In the genomic region with DNA sequence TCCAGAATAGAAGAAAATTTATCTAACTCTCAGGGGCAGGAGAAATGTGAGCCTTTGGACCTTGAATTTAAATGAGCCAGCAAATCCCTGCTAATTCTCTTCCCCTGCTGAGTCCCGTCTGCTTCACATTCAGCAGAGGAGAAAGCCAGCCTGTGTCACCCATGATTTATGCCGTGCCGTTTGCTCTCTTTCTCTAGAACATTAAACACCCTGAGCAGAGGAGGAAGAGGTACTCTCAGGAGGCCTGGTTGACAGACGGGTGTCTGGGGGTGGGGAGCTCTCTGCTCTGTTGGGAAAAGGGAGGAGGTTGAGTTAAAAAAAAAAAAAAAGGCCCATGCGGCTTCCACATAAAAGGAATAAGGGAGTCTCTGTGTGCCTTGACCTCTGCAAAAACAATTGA, we compare ENCODE assay signal across 1 cellular context.
TF ChIP-seq lines count a peak whose summit lies in the region.

No MANE protein-coding gene starts in this region.

TF ChIP-seq in HEK293, 187 proteins besides CTCF, POLR2A, EP300 and RAD21 (continued from another document):
- TF ChIP-seq, protein P1, sequence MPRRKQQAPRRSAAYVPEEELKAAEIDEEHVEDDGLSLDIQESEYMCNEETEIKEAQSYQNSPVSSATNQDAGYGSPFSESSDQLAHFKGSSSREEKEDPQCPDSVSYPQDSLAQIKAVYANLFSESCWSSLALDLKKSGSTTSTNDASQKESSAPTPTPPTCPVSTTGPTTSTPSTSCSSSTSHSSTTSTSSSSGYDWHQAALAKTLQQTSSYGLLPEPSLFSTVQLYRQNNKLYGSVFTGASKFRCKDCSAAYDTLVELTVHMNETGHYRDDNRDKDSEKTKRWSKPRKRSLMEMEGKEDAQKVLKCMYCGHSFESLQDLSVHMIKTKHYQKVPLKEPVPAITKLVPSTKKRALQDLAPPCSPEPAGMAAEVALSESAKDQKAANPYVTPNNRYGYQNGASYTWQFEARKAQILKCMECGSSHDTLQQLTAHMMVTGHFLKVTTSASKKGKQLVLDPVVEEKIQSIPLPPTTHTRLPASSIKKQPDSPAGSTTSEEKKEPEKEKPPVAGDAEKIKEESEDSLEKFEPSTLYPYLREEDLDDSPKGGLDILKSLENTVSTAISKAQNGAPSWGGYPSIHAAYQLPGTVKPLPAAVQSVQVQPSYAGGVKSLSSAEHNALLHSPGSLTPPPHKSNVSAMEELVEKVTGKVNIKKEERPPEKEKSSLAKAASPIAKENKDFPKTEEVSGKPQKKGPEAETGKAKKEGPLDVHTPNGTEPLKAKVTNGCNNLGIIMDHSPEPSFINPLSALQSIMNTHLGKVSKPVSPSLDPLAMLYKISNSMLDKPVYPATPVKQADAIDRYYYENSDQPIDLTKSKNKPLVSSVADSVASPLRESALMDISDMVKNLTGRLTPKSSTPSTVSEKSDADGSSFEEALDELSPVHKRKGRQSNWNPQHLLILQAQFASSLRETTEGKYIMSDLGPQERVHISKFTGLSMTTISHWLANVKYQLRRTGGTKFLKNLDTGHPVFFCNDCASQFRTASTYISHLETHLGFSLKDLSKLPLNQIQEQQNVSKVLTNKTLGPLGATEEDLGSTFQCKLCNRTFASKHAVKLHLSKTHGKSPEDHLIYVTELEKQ (tag by site-specific recombination; IDR thresholded peaks at IDR 0.05; ENCODE audit: borderline replicate concordance), result peak; percentile 45; the same call in 1 of the 2 replicates
- TF ChIP-seq PRDM1 (tag by site-specific recombination; IDR thresholded peaks at IDR 0.05), result peak; percentile 64
- peak; percentile 68; the same call in 1 of the 2 replicates for TF ChIP-seq IKZF3 (tag by site-specific recombination; IDR thresholded peaks at IDR 0.05)
- TF ChIP-seq, protein P2, sequence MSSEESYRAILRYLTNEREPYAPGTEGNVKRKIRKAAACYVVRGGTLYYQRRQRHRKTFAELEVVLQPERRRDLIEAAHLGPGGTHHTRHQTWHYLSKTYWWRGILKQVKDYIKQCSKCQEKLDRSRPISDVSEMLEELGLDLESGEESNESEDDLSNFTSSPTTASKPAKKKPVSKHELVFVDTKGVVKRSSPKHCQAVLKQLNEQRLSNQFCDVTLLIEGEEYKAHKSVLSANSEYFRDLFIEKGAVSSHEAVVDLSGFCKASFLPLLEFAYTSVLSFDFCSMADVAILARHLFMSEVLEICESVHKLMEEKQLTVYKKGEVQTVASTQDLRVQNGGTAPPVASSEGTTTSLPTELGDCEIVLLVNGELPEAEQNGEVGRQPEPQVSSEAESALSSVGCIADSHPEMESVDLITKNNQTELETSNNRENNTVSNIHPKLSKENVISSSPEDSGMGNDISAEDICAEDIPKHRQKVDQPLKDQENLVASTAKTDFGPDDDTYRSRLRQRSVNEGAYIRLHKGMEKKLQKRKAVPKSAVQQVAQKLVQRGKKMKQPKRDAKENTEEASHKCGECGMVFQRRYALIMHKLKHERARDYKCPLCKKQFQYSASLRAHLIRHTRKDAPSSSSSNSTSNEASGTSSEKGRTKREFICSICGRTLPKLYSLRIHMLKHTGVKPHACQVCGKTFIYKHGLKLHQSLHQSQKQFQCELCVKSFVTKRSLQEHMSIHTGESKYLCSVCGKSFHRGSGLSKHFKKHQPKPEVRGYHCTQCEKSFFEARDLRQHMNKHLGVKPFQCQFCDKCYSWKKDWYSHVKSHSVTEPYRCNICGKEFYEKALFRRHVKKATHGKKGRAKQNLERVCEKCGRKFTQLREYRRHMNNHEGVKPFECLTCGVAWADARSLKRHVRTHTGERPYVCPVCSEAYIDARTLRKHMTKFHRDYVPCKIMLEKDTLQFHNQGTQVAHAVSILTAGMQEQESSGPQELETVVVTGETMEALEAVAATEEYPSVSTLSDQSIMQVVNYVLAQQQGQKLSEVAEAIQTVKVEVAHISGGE (tag by site-specific recombination; conservative IDR thresholded peaks at IDR 0.05; ENCODE audit: low read depth), result no peak
- TF ChIP-seq, protein P3, sequence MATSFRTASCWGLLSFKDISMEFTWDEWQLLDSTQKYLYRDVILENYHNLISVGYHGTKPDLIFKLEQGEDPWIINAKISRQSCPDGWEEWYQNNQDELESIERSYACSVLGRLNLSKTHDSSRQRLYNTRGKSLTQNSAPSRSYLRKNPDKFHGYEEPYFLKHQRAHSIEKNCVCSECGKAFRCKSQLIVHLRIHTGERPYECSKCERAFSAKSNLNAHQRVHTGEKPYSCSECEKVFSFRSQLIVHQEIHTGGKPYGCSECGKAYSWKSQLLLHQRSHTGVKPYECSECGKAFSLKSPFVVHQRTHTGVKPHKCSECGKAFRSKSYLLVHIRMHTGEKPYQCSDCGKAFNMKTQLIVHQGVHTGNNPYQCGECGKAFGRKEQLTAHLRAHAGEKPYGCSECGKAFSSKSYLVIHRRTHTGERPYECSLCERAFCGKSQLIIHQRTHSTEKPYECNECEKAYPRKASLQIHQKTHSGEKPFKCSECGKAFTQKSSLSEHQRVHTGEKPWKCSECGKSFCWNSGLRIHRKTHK (tag by site-specific recombination; IDR thresholded peaks at IDR 0.05), result no peak
- peak; percentile 52; the same call in 1 of the 2 replicates for TF ChIP-seq ZNF596 (tag by site-specific recombination; IDR thresholded peaks at IDR 0.05)
- TF ChIP-seq ZNF10 (tag by site-specific recombination; IDR thresholded peaks at IDR 0.05), result peak; percentile 97
- TF ChIP-seq, protein P4, sequence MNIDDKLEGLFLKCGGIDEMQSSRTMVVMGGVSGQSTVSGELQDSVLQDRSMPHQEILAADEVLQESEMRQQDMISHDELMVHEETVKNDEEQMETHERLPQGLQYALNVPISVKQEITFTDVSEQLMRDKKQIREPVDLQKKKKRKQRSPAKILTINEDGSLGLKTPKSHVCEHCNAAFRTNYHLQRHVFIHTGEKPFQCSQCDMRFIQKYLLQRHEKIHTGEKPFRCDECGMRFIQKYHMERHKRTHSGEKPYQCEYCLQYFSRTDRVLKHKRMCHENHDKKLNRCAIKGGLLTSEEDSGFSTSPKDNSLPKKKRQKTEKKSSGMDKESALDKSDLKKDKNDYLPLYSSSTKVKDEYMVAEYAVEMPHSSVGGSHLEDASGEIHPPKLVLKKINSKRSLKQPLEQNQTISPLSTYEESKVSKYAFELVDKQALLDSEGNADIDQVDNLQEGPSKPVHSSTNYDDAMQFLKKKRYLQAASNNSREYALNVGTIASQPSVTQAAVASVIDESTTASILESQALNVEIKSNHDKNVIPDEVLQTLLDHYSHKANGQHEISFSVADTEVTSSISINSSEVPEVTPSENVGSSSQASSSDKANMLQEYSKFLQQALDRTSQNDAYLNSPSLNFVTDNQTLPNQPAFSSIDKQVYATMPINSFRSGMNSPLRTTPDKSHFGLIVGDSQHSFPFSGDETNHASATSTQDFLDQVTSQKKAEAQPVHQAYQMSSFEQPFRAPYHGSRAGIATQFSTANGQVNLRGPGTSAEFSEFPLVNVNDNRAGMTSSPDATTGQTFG (tag by site-specific recombination; IDR thresholded peaks at IDR 0.05; ENCODE audit: borderline replicate concordance), result no peak
- TF ChIP-seq GLIS1 (tag by site-specific recombination; IDR thresholded peaks at IDR 0.05), result peak; percentile 69
- TF ChIP-seq ZNF768 (tag by site-specific recombination; IDR thresholded peaks at IDR 0.05), result no peak
- peak; percentile 69 for TF ChIP-seq SP7 (tag by site-specific recombination; IDR thresholded peaks at IDR 0.05)
- no peak for TF ChIP-seq ZNF266 (tag by site-specific recombination; IDR thresholded peaks at IDR 0.05; ENCODE audit: low read depth)
- TF ChIP-seq RBAK (tag by site-specific recombination; IDR thresholded peaks at IDR 0.05), result no peak
- peak; percentile 41; the same call in 1 of the 2 replicates for TF ChIP-seq ZNF561 (tag by site-specific recombination; IDR thresholded peaks at IDR 0.05; ENCODE audit: borderline replicate concordance)
- TF ChIP-seq ZIC2 (tag by site-specific recombination; IDR thresholded peaks at IDR 0.05), result peak; percentile 38
- TF ChIP-seq, protein P5, sequence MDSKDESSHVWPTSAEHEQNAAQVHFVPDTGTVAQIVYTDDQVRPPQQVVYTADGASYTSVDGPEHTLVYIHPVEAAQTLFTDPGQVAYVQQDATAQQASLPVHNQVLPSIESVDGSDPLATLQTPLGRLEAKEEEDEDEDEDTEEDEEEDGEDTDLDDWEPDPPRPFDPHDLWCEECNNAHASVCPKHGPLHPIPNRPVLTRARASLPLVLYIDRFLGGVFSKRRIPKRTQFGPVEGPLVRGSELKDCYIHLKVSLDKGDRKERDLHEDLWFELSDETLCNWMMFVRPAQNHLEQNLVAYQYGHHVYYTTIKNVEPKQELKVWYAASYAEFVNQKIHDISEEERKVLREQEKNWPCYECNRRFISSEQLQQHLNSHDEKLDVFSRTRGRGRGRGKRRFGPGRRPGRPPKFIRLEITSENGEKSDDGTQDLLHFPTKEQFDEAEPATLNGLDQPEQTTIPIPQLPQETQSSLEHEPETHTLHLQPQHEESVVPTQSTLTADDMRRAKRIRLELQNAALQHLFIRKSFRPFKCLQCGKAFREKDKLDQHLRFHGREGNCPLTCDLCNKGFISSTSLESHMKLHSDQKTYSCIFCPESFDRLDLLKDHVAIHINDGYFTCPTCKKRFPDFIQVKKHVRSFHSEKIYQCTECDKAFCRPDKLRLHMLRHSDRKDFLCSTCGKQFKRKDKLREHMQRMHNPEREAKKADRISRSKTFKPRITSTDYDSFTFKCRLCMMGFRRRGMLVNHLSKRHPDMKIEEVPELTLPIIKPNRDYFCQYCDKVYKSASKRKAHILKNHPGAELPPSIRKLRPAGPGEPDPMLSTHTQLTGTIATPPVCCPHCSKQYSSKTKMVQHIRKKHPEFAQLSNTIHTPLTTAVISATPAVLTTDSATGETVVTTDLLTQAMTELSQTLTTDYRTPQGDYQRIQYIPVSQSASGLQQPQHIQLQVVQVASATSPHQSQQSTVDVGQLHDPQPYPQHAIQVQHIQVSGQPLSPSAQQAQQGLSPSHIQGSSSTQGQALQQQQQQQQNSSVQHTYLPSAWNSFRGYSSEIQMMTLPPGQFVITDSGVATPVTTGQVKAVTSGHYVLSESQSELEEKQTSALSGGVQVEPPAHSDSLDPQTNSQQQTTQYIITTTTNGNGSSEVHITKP (tag by site-specific recombination; IDR thresholded peaks at IDR 0.05), result no peak
- peak; percentile 52; the same call in 1 of the 2 replicates for TF ChIP-seq MZF1 (tag by site-specific recombination; IDR thresholded peaks at IDR 0.05; ENCODE audit: borderline replicate concordance)
- peak; percentile 71 for TF ChIP-seq TRIM28 (IDR thresholded peaks at IDR 0.05; ENCODE audit: borderline replicate concordance, low read length)
- TF ChIP-seq ZNF776 (tag by site-specific recombination; IDR thresholded peaks at IDR 0.05; ENCODE audit: borderline replicate concordance), result no peak
TF ChIP-seq in HEK293: peak in this region for 17.
